ENCODE assay signal across 19 cellular contexts in genomic region chr9:7174884-7175283, GRCh38.
DNase-seq lines count a peak whose midpoint lies in the region; ATAC-seq, FAIRE-seq and TF ChIP-seq lines count a peak whose summit lies in the region.
"Had no signal": no experiment of that assay in that cellular context is flagged by ENCODE, and none has a peak within 500 bp of the region (broad histone marks: within the 10 kb centered on the region; RNA-seq: fewer than 3 reads in every experiment).

No MANE protein-coding gene starts in this region.

- no peaks in the 10 kb centered on the region for H3K36me3 ChIP-seq in SJCRH30

- TF ChIP-seq EP300 in A549 (IDR thresholded peaks at IDR 0.05): no peak

- TF ChIP-seq RAD21 in A549 (conservative IDR thresholded peaks at IDR 0.05 in 1 of 2, IDR thresholded peaks at IDR 0.05 in 1 of 2): peak in 1 of 2 experiments; percentile 19; a peak in 1 of 5 replicates

- peak in 1 of 2 experiments; percentile 55; a peak in 2 of 6 replicates for ATAC-seq in A549
- no peak for ATAC-seq in HG03095 (IDR thresholded peaks at IDR 0.05; ENCODE audit: unreplicated experiment)
- ATAC-seq: activated T-cell treated with anti-CD3 and anti-CD28 coated beads, Interleukin-2, amount 50 U/mL, for 4 hours had no signal

- H3K9me3 ChIP-seq in A549 (no peaks in the 10 kb centered on the region), SJCRH30 (replicated peaks) (no peaks in the 10 kb centered on the region)

- TF ChIP-seq POLR2A in A549 (IDR thresholded peaks at IDR 0.05; ENCODE audit: low read length): no peak

- H3K4me1 ChIP-seq in A549 (no peaks in the 10 kb centered on the region), SJCRH30 (no peaks in the 10 kb centered on the region)

- H3K27ac ChIP-seq in A549 (no peak overlapping the region), SJCRH30 (no peak overlapping the region)

- H3K4me3 ChIP-seq in A549 (no peak overlapping the region), LNCaP clone FGC (ENCODE audit: low read depth, low read length) (no peak overlapping the region), epithelial cell of proximal tubule (ENCODE audit: low read depth, low read length) (no peak overlapping the region), SJCRH30 (no peak overlapping the region)

- H3K27me3 ChIP-seq in SJCRH30: no peaks in the 10 kb centered on the region

- WGBS in A549 (ENCODE audit: missing lambda C conversion rate): 84% methylated on average over 8 of the region's 8 CpGs

- TF ChIP-seq CTCF in A549 (IDR thresholded peaks at IDR 0.05) (no peak), D721Med (IDR thresholded peaks at IDR 0.05; ENCODE audit: insufficient read depth, missing control alignments) (peak; percentile 12), LNCaP clone FGC (IDR thresholded peaks at IDR 0.05; ENCODE audit: control insufficient read depth, extremely low read depth, insufficient read depth) (peak; percentile 14; the same call in 1 of the 2 replicates), epithelial cell of proximal tubule (conservative IDR thresholded peaks at IDR 0.05; ENCODE audit: low read depth, low read length) (peak; percentile 24)

- peak; percentile 11 to 18 for DNase-seq in A549 (ENCODE audit: low read depth in 1 of 2, low spot score in 1 of 2)
- DNase-seq in D721Med (ENCODE audit: insufficient read length, low spot score): no peak
- no peak for DNase-seq in LNCaP clone FGC (ENCODE audit: low read depth)
- DNase-seq in epithelial cell of proximal tubule (ENCODE audit: low read depth): no peak
- no peak for DNase-seq in activated CD4-positive, CD25-positive, alpha-beta regulatory T cell (lab: John Stamatoyannopoulos, UW)
- DNase-seq in SJCRH30: no peak
- DNase-seq in NCI-H1930 (lab: John Stamatoyannopoulos, UW): no peak
- DNase-seq: activated CD4-positive, alpha-beta T cell treated with anti-CD3 and anti-CD28 coated beads, Interleukin-2, amount 50 U/mL, for 4 hours; activated T-cell treated with anti-CD3 and anti-CD28 coated beads, Interleukin-2, amount 50 U/mL, for 4 hours; AML-193; DMS153; effector memory CD4-positive, alpha-beta T cell; Karpas-422; nucleus accumbens; OCI-M1; stimulated activated CD4-positive, alpha-beta T cell treated with anti-CD3 and anti-CD28 coated beads, Interleukin-2, amount 100 ng/mL, for 24 hours; substantia nigra had no signal

- CTCF ChIA-PET in A549 (lab: Yijun Ruan, JAX): no interaction called here

- POLR2A ChIA-PET in A549 (lab: Yijun Ruan, JAX): no interaction called here

- no peak for FAIRE-seq in A549 (lab: Jason Lieb, UNC)
- no peak for FAIRE-seq in D721Med (lab: Jason Lieb, UNC)
- FAIRE-seq: GM19239 had no signal

- H3K4me2 ChIP-seq in A549: no peak overlapping the region

TF ChIP-seq in A549, 52 proteins besides CTCF, POLR2A, EP300 and RAD21:
- no peak for TF ChIP-seq HOXA7 (CRISPR knock-in tag; IDR thresholded peaks at IDR 0.05)
- no peak for TF ChIP-seq GATA3 (IDR thresholded peaks at IDR 0.05; ENCODE audit: borderline replicate concordance)
- no peak for TF ChIP-seq BCL3 (IDR thresholded peaks at IDR 0.05)
- TF ChIP-seq TP53 (CRISPR knock-in tag; IDR thresholded peaks at IDR 0.05): no peak

Comparison
In these comparisons a context has a peak if more than half of its experiments do, and no peak if none do; other contexts are left out.
1. DNase-seq: peak in A549 (2 of 2); none in D721Med (single experiment), LNCaP clone FGC (single experiment), epithelial cell of proximal tubule (single experiment), activated CD4-positive, CD25-positive, alpha-beta regulatory T cell (0 of 4), SJCRH30 (0 of 2) and NCI-H1930 (0 of 2).